ENCODE assay signal across 17 cellular contexts in genomic region chr2:135798762-135799161, GRCh38. TPM values are rescaled to one million over a fixed set of nuclear protein-coding genes. Genes with fewer than 3 reads are reported as not detected.
DNase-seq lines count a peak whose midpoint lies in the region; ATAC-seq, FAIRE-seq and TF ChIP-seq lines count a peak whose summit lies in the region.
"Had no signal": no experiment of that assay in that cellular context is flagged by ENCODE, and none has a peak within 500 bp of the region (broad histone marks: within the 10 kb centered on the region; RNA-seq: fewer than 3 reads in every experiment).

No MANE protein-coding gene starts in this region.

- peak; percentile 12 for ATAC-seq in left ventricle myocardium superior
- no peak for ATAC-seq in Right ventricle myocardium superior (ENCODE audit: poor library complexity)
- no peak for ATAC-seq in HG03108 (IDR thresholded peaks at IDR 0.05; ENCODE audit: unreplicated experiment)
- ATAC-seq: activated T-cell treated with anti-CD3 and anti-CD28 coated beads, Interleukin-2, amount 50 U/mL, for 4 hours; WTC11 had no signal

- H3K9me3 ChIP-seq in PC-9 (ENCODE audit: insufficient read depth, low read depth): peaks cover 8% of the 10 kb centered on the region; the same call in 1 of the 2 replicates
- no peaks in the 10 kb centered on the region for H3K9me3 ChIP-seq in fibroblast of lung (ENCODE audit: control insufficient read depth, insufficient read depth, low read depth, low read length)

- peak; percentile 38 for TF ChIP-seq CTCF in PC-9 (conservative IDR thresholded peaks at IDR 0.05)
- peak; percentile 24 to 40 for TF ChIP-seq CTCF in fibroblast of lung (conservative IDR thresholded peaks at IDR 0.05 in 1 of 2, IDR thresholded peaks at IDR 0.05 in 1 of 2; ENCODE audit: low read depth in 1 of 2, low read length in 2 of 2)

- H3K79me2 ChIP-seq in PC-9 (ENCODE audit: low read depth): no peaks in the 10 kb centered on the region
- H3K79me2 ChIP-seq in fibroblast of lung (ENCODE audit: control insufficient read depth, insufficient read depth, low read length): no peaks in the 10 kb centered on the region

- H3K36me3 ChIP-seq in PC-9 (ENCODE audit: low read depth) (no peaks in the 10 kb centered on the region), fibroblast of lung (ENCODE audit: control insufficient read depth, insufficient read depth, low read length) (no peaks in the 10 kb centered on the region)
- H3K36me3 ChIP-seq: esophagus squamous epithelium had no signal

- CTCF ChIA-PET in PC-9 (lab: Charles Lee): no interaction called here

- POLR2A ChIA-PET in PC-9 (lab: Charles Lee; ENCODE audit: unreplicated experiment): no interaction called here

- intact Hi-C loops in left ventricle myocardium superior (cut with micrococcal nuclease): no loop called here
- intact Hi-C loops in Right ventricle myocardium superior (cut with DNase I): no loop called here
- intact Hi-C loops in PC-9 (cut with micrococcal nuclease; ENCODE audit: unreplicated experiment): loop anchor here (5.0 kb wide), 1 partner anchor 811 kb away; no protein-coding TSS in a partner anchor

- BruUV-seq in PC-9 (replicated peaks; lab: Mats Ljungman, UMichigan): no TSS peak

- FAIRE-seq in frontal cortex (lab: Jason Lieb, UNC): no peak
- FAIRE-seq: kidney, urothelium cell line had no signal

- H3K4me1 ChIP-seq in PC-9 (replicated peaks; ENCODE audit: insufficient read depth) (no peaks in the 10 kb centered on the region), fibroblast of lung (ENCODE audit: control insufficient read depth, extremely low read depth, insufficient read depth, low read length) (no peaks in the 10 kb centered on the region)

- no peaks in the 10 kb centered on the region for H4K20me1 ChIP-seq in PC-9 (ENCODE audit: insufficient read depth)
- H4K20me1 ChIP-seq in fibroblast of lung (ENCODE audit: control insufficient read depth, extremely low read depth, insufficient read depth, low read length): no peaks in the 10 kb centered on the region
- H4K20me1 ChIP-seq: BLaER1 treated with 17β-estradiol and CSF1 and Interleukin-3, amounts not matched to agents 10 nM and 100 nM had no signal

- H2AFZ ChIP-seq in PC-9 (no peak overlapping the region), fibroblast of lung (ENCODE audit: low read length) (no peak overlapping the region)

- DNase-seq in left ventricle myocardium superior: no peak
- no peak for DNase-seq in Right ventricle myocardium superior
- DNase-seq in PC-9: no peak
- no peak for DNase-seq in fibroblast of lung (ENCODE audit: low read depth in 2 of 2)
- no peak for DNase-seq in frontal cortex (ENCODE audit: low spot score in 2 of 2)
- no peak for DNase-seq in DMS153 treated with DMSO at 0.1 percent for 48 hours (lab: John Stamatoyannopoulos, UW; ENCODE audit: unreplicated experiment)
- no peak for DNase-seq in activated gamma-delta T cell treated with Interleukin-2 at 50 U/mL for 16 hours
- DNase-seq: activated T-cell treated with anti-CD3 and anti-CD28 coated beads, Interleukin-2, amount 50 U/mL, for 4 hours; esophagus squamous epithelium; GDM1; kidney; NCI-H2107 had no signal

- no peak overlapping the region for H3K9ac ChIP-seq in fibroblast of lung (ENCODE audit: insufficient read depth, low read length)
- H3K9ac ChIP-seq: BLaER1 treated with 17β-estradiol and CSF1 and Interleukin-3, amounts not matched to agents 10 nM and 100 nM had no signal

- H3K27ac ChIP-seq in PC-9: no peak overlapping the region
- no peak overlapping the region for H3K27ac ChIP-seq in fibroblast of lung (ENCODE audit: insufficient read depth, low read length)
- H3K27ac ChIP-seq: BLaER1 treated with 17β-estradiol and CSF1 and Interleukin-3, amounts not matched to agents 10 nM and 100 nM; esophagus squamous epithelium had no signal

- H3K4me3 ChIP-seq in PC-9 (no peak overlapping the region), fibroblast of lung (replicated peaks in 1 of 4; ENCODE audit: control extremely low read depth in 1 of 4, insufficient read depth in 1 of 4, low read depth in 3 of 4, low read length in 4 of 4) (no peak overlapping the region)
- H3K4me3 ChIP-seq: BLaER1 treated with 17β-estradiol and CSF1 and Interleukin-3, amounts not matched to agents 10 nM and 100 nM; esophagus squamous epithelium had no signal

- no peaks in the 10 kb centered on the region for H3F3A ChIP-seq in PC-9 (ENCODE audit: insufficient read depth, low read depth)

- H3K9me2 ChIP-seq in PC-9 (ENCODE audit: insufficient read depth): no peaks in the 10 kb centered on the region

- H3K4me2 ChIP-seq in PC-9 (no peak overlapping the region), fibroblast of lung (ENCODE audit: extremely low read depth, insufficient read depth, low read length) (no peak overlapping the region)

- no peaks in the 10 kb centered on the region for H3K27me3 ChIP-seq in PC-9 (ENCODE audit: insufficient read depth, low read depth)
- H3K27me3 ChIP-seq in fibroblast of lung (ENCODE audit: control insufficient read depth, insufficient read depth, low read length): no peaks in the 10 kb centered on the region
- H3K27me3 ChIP-seq: BLaER1 treated with 17β-estradiol and CSF1 and Interleukin-3, amounts not matched to agents 10 nM and 100 nM; esophagus squamous epithelium had no signal

RNA-seq across cellular contexts. Expression of gene LCT, which starts 38.2 kb away (rescaled TPM):
- total RNA-seq in left ventricle myocardium superior (not detected), Right ventricle myocardium superior (not detected), PC-9 (2021) (not detected in 2 replicates), fibroblast of lung (under 0.01 TPM in 2 replicates), frontal cortex (not detected)
- not detected in 2 replicates for polyA plus RNA-seq in fibroblast of lung
- polyA plus RNA-seq in fibroblast of lung (2012): not detected in 2 replicates
- not detected in 2 replicates for polyA minus RNA-seq in fibroblast of lung (ENCODE audit: low replicate concordance)
- total RNA-seq: kidney had no signal
- polyA plus RNA-seq: IgD-negative memory B cell had no signal

RNA-seq across cellular contexts. Expression of gene UBXN4, which starts 57.1 kb away (rescaled TPM):
- 56.1 TPM for total RNA-seq in left ventricle myocardium superior
- total RNA-seq in Right ventricle myocardium superior: 62.0 TPM
- 75.6 and 95.0 TPM in 2 replicates for total RNA-seq in PC-9 (2021)
- 64.5 and 78.8 TPM in 2 replicates for total RNA-seq in fibroblast of lung
- polyA plus RNA-seq in fibroblast of lung: 76.9 and 108 TPM in 2 replicates
- 51.1 and 65.7 TPM in 2 replicates for polyA plus RNA-seq in fibroblast of lung (2012)
- 11.1 and 16.1 TPM in 2 replicates for polyA minus RNA-seq in fibroblast of lung (ENCODE audit: low replicate concordance)
- 70.5 TPM for total RNA-seq in frontal cortex
